Comparison of ENCODE assay signal across 8 cellular contexts in the genomic region with DNA sequence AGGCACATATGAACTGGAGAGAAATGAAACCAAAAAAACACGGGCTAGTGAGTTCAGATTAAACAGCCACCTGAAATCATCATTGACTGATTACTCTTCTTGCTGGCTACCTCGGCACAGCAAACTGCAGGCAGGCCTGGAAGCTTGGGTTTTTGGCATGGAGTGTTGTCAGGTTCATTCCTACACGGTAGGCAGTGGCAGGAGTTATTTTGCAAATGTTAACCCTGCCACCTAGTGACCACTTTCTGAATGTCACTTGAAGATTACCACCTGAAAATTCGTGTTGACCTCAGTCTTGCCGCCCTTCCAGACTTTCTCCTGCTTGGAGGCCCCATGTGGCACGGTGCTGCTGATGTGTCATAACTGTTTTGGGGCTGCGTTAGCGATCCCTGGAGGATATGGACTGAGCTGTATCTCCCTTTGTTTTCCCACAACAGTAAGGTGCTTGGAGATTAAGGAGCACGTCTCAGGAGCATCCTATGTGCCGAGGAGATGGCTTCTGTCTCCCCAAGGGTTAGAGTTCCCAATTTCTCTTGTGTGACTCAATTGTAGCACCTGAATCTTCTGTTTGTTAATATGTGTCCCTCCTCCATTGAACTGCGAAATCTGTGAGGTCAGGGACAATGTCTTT. TPM values are rescaled to one million over a fixed set of nuclear protein-coding genes. Genes with fewer than 3 reads are reported as not detected.
DNase-seq lines count a peak whose midpoint lies in the region; ATAC-seq and TF ChIP-seq lines count a peak whose summit lies in the region.

No MANE protein-coding gene starts in this region.

- no peak overlapping the region for H3K4me3 ChIP-seq in choroid plexus epithelial cell (ENCODE audit: low read depth, low read length)

- peak; percentile 25 for ATAC-seq in HG03378 (IDR thresholded peaks at IDR 0.05; ENCODE audit: unreplicated experiment)
- peak; percentile 100 for ATAC-seq in left lobe of liver

- peak; percentile 79 for TF ChIP-seq CTCF in choroid plexus epithelial cell (conservative IDR thresholded peaks at IDR 0.05; ENCODE audit: low read depth, low read length)

- DNase-seq in stimulated activated CD4-positive, alpha-beta T cell treated with anti-CD3 and anti-CD28 coated beads, Interleukin-12 subunit alpha, Interleukin-12 subunit beta, amount 100 ng/mL, for 4 hours: peak; percentile 29
- no peak for DNase-seq in stimulated activated CD4-positive, alpha-beta T cell treated with anti-CD3 and anti-CD28 coated beads, Interleukin-4, amount 100 ng/mL, for 1 hour
- DNase-seq in NCI-H524 (lab: John Stamatoyannopoulos, UW): peak; percentile 48 to 85
- DNase-seq in activated CD4-positive, alpha-beta T cell treated with anti-CD3 and anti-CD28 coated beads for 1 hour: peak; percentile 28
- peak; percentile 86 for DNase-seq in choroid plexus epithelial cell (ENCODE audit: low read depth)
- peak; percentile 79 for DNase-seq in left lobe of liver (ENCODE audit: low spot score)
- DNase-seq in stimulated activated CD4-positive, alpha-beta T cell treated with anti-CD3 and anti-CD28 coated beads, TNF-alpha, amount 100 ng/mL, for 48 hours (ENCODE audit: low read depth in 3 of 3): peak in 2 of 3 donors; percentile 43 to 57

RNA-seq across cellular contexts. Expression of gene CD180, which starts 12.7 kb away (rescaled TPM):
- total RNA-seq in left lobe of liver: 0.38 TPM
